Comparison of ENCODE assay signal across 2 cellular contexts in genomic region chr6:52399511-52400315, GRCh38.
TF ChIP-seq lines count a peak whose summit lies in the region.

No MANE protein-coding gene starts in this region.

TF ChIP-seq in Ishikawa, 13 proteins besides CTCF, POLR2A, EP300 and RAD21 (continued from another document):
- TF ChIP-seq USF1 (IDR thresholded peaks at IDR 0.05) = no peak
- no peak for TF ChIP-seq REST (IDR thresholded peaks at IDR 0.05; ENCODE audit: low read depth)
- TF ChIP-seq TAF1 (IDR thresholded peaks at IDR 0.05; ENCODE audit: low read depth) = no peak
- TF ChIP-seq YY1 (IDR thresholded peaks at IDR 0.05; ENCODE audit: low read depth) = no peak
- TF ChIP-seq TCF12 (IDR thresholded peaks at IDR 0.05; ENCODE audit: low read depth) = no peak
- TF ChIP-seq NFIC (IDR thresholded peaks at IDR 0.05) = no peak

TF ChIP-seq in GM12878, 131 proteins besides CTCF, POLR2A, EP300 and RAD21 (continued from another document):
- TF ChIP-seq PBX3 (IDR thresholded peaks at IDR 0.05; ENCODE audit: insufficient replicate concordance, low read depth, low read length) (no peak), YY1 (IDR thresholded peaks at IDR 0.05; ENCODE audit: low read depth, low read length) (peak; percentile 74), IKZF1 (conservative IDR thresholded peaks at IDR 0.05) (peak; percentile 73), MTA2 (IDR thresholded peaks at IDR 0.05; ENCODE audit: low read depth) (no peak), SMC3 (IDR thresholded peaks at IDR 0.05; ENCODE audit: borderline replicate concordance, low read length) (peak; percentile 90; the same call in 1 of the 2 replicates), MAX (IDR thresholded peaks at IDR 0.05; ENCODE audit: low read depth, low read length) (no peak)
